Comparison of ENCODE assay signal across 8 cellular contexts in genomic region chr11:78080084-78080817, GRCh38. TPM values are rescaled to one million over a fixed set of nuclear protein-coding genes. Genes with fewer than 3 reads are reported as not detected.
DNase-seq lines count a peak whose midpoint lies in the region; ATAC-seq and TF ChIP-seq lines count a peak whose summit lies in the region.

No MANE protein-coding gene starts in this region.

- DNase-seq in AG04450 (ENCODE audit: low read depth, low spot score) (no peak), cardiac fibroblast (ENCODE audit: low read depth in 2 of 2) (no peak), A172 (ENCODE audit: low spot score) (no peak), NOMO-1 treated with DMSO at 0.1 percent for 48 hours (lab: John Stamatoyannopoulos, UW; ENCODE audit: unreplicated experiment) (no peak), NCI-H1694 (lab: John Stamatoyannopoulos, UW) (no peak)
- no peak for DNase-seq in Jurkat, Clone E6-1 (ENCODE audit: low read depth, low spot score)

- H3K36me3 ChIP-seq in muscle layer of duodenum (ENCODE audit: control insufficient read depth in 1 of 2, insufficient read depth in 2 of 2, low read length in 2 of 2), result no peaks in the 10 kb centered on the region

- H3K9me3 ChIP-seq in AG04450 (ENCODE audit: control insufficient read depth, insufficient read depth, low read length) (peaks cover 4% of the 10 kb centered on the region; the same call in 1 of the 2 replicates), muscle layer of duodenum (ENCODE audit: control insufficient read depth in 1 of 2, low read length in 2 of 2) (no peaks in the 10 kb centered on the region)

- no peak for ATAC-seq in GM21786 (IDR thresholded peaks at IDR 0.05; ENCODE audit: unreplicated experiment)

- POLR2A ChIA-PET in AG04450 (lab: Yijun Ruan, JAX), result interaction anchor here (1.5 to 1.6 kb wide), 2 partner anchors 22 to 59 kb away, joined by 3 to 5 read pairs; partner anchors contain the start of gene ALG8

- H3K27ac ChIP-seq in AG04450 (ENCODE audit: low read depth, low read length) (peak overlapping the region; percentile 77), muscle layer of duodenum (ENCODE audit: low read length) (peak overlapping the region; percentile 90)

- TF ChIP-seq CTCF in AG04450 (IDR thresholded peaks at IDR 0.05; ENCODE audit: low read depth, low read length) (no peak), cardiac fibroblast (IDR thresholded peaks at IDR 0.05; ENCODE audit: low read depth, low read length) (no peak)

- H3K4me3 ChIP-seq in AG04450 (ENCODE audit: low read depth, low read length), result peak overlapping the region; percentile 86
- peak overlapping the region; percentile 94 for H3K4me3 ChIP-seq in Jurkat, Clone E6-1 (ENCODE audit: low read length)
- H3K4me3 ChIP-seq in cardiac fibroblast (replicated peaks in 1 of 2; ENCODE audit: low read depth in 2 of 2, low read length in 2 of 2), result peak overlapping the region; percentile 93 to 94
- peak overlapping the region; percentile 97 to 100 for H3K4me3 ChIP-seq in muscle layer of duodenum (ENCODE audit: low read depth in 1 of 2, low read length in 2 of 2)

- CTCF ChIA-PET in AG04450 (lab: Charles Lee), result interaction anchor here (1.4 to 2.5 kb wide), 2 partner anchors 35 to 484 kb away, joined by 9 to 10 read pairs; no protein-coding TSS in a partner anchor

- no peaks in the 10 kb centered on the region for H3K27me3 ChIP-seq in AG04450 (ENCODE audit: control insufficient read depth, insufficient read depth, low read length)
- H3K27me3 ChIP-seq in muscle layer of duodenum (ENCODE audit: low read depth, low read length), result no peaks in the 10 kb centered on the region

- peaks cover 8 to 41% of the 10 kb centered on the region in 2 donors for H3K4me1 ChIP-seq in muscle layer of duodenum (ENCODE audit: control insufficient read depth in 1 of 2, insufficient read depth in 2 of 2, low read length in 2 of 2)

RNA-seq across cellular contexts. Expression of gene NDUFC2, which starts 0.6 kb away (rescaled TPM):
- polyA plus RNA-seq in AG04450 (2011; rRNA removed), result 128 and 136 TPM in 2 replicates
- 38.4 and 50.3 TPM in 2 replicates for polyA minus RNA-seq in AG04450 (2011; rRNA and poly(A)+ RNA removed)
- 271 TPM for polyA plus RNA-seq in Jurkat, Clone E6-1 (2012; ENCODE audit: insufficient read depth, insufficient read length)
- total RNA-seq in A172 (2014; rRNA removed; shearing (Covaris generic)), result 174 and 231 TPM in 2 replicates

RNA-seq across cellular contexts. Expression of gene THRSP, which starts 16.6 kb away (rescaled TPM):
- not detected in 2 replicates for polyA plus RNA-seq in AG04450 (2011; rRNA removed)
- polyA minus RNA-seq in AG04450 (2011; rRNA and poly(A)+ RNA removed), result not detected in 2 replicates
- polyA plus RNA-seq in Jurkat, Clone E6-1 (2012; ENCODE audit: insufficient read depth, insufficient read length), result not detected
- total RNA-seq in A172 (2014; rRNA removed; shearing (Covaris generic)), result not detected in 2 replicates

RNA-seq across cellular contexts. Expression of gene KCTD14, which starts 57.2 kb away (rescaled TPM):
- 3.1 and 3.3 TPM in 2 replicates for polyA plus RNA-seq in AG04450 (2011; rRNA removed)
- polyA minus RNA-seq in AG04450 (2011; rRNA and poly(A)+ RNA removed), result 2.0 and 2.5 TPM in 2 replicates
- polyA plus RNA-seq in Jurkat, Clone E6-1 (2012; ENCODE audit: insufficient read depth, insufficient read length), result not detected
- 0.09 TPM in 1 of 2 replicates, not detected in the other for total RNA-seq in A172 (2014; rRNA removed; shearing (Covaris generic))

RNA-seq across cellular contexts. Expression of gene ALG8, which starts 59.2 kb away (rescaled TPM):
- 58.4 and 80.0 TPM in 2 replicates for polyA plus RNA-seq in AG04450 (2011; rRNA removed)
- polyA minus RNA-seq in AG04450 (2011; rRNA and poly(A)+ RNA removed), result 26.1 and 44.5 TPM in 2 replicates
- 105 TPM for polyA plus RNA-seq in Jurkat, Clone E6-1 (2012; ENCODE audit: insufficient read depth, insufficient read length)
- total RNA-seq in A172 (2014; rRNA removed; shearing (Covaris generic)), result 82.7 and 164 TPM in 2 replicates
